ENCODE assay signal across 9 cellular contexts in the genomic region with DNA sequence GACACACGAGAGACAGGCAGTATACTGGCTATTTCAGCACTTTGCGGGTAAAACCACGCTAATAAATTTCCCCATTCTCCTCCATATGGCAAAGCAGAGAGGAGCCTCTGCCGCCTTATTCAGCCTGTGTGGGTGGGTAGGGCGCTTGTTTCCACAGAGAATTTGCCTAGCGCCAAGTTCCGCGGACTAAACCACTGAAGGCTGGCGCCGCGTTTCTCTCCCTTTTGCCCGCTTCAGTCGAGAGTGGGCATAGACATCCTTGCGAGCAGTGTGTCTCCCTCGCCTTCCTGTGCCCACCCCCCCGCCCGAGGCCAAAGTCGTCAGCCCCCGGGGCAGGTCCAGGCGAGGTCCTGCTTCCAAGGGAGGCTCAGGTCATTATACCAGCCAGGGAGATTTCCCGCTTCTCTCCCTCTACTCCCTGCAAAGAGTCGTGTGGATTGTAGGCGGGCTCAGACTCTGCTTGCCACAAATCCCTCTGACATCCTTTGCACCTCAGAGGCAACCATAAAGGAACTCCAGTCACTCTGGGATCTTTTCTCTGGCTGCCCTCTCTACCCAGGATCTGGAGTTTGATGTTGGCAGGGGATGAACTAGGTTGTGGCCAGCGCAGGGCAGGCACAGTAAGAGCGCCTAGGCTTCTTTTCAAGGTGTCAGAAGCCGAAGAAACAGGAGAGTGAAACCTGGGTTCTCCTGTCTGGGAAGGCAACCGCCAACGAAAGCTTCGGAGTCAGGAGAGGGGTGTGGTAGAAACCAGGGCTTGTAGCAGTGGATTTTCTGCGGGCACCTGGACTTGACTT. TPM values are rescaled to one million over a fixed set of nuclear protein-coding genes. Genes with fewer than 3 reads are reported as not detected.
DNase-seq lines count a peak whose midpoint lies in the region; ATAC-seq and TF ChIP-seq lines count a peak whose summit lies in the region.
"Had no signal": no experiment of that assay in that cellular context is flagged by ENCODE, and none has a peak within 500 bp of the region (broad histone marks: within the 10 kb centered on the region; RNA-seq: fewer than 3 reads in every experiment).

No MANE protein-coding gene starts in this region.

- H3K36me3 ChIP-seq in left lung (peaks cover 0 to 36% of the 10 kb centered on the region in 2 donors), smooth muscle cell (ENCODE audit: low read depth) (no peaks in the 10 kb centered on the region), colonic mucosa (no peaks in the 10 kb centered on the region), A673 (ENCODE audit: insufficient read depth, low read length, poor library complexity, severe bottlenecking) (no peaks in the 10 kb centered on the region)

- H3K4me1 ChIP-seq in left lung, result peaks cover 0 to 49% of the 10 kb centered on the region in 2 donors
- H3K4me1 ChIP-seq in smooth muscle cell (ENCODE audit: low read depth), result peaks cover 21% of the 10 kb centered on the region
- H3K4me1 ChIP-seq in colonic mucosa, result no peaks in the 10 kb centered on the region
- no peaks in the 10 kb centered on the region for H3K4me1 ChIP-seq in A673 (ENCODE audit: insufficient read depth, low read length, poor library complexity, severe bottlenecking)

- TF ChIP-seq CTCF in HFF-Myc (IDR thresholded peaks at IDR 0.05; ENCODE audit: low read depth, low read length, missing control alignments) (no peak), astrocyte of the cerebellum (IDR thresholded peaks at IDR 0.05; ENCODE audit: low read depth, low read length, missing control alignments) (no peak), left lung (IDR thresholded peaks at IDR 0.05) (no peak), smooth muscle cell (IDR thresholded peaks at IDR 0.05; ENCODE audit: borderline replicate concordance, insufficient read depth, poor library complexity, severe bottlenecking) (no peak), colonic mucosa (IDR thresholded peaks at IDR 0.05) (no peak), A673 (conservative IDR thresholded peaks at IDR 0.05; ENCODE audit: low read depth, low read length) (no peak)

- in situ Hi-C loops in astrocyte of the cerebellum (cut with HindIII; ENCODE audit: low sequenced_read_pairs), result loop anchor here (10.0 kb wide), 1 partner anchor 547 kb away; no protein-coding TSS in a partner anchor

- ATAC-seq in left lung, result peak; percentile 33
- ATAC-seq: T-cell had no signal

- H4K20me1 ChIP-seq in smooth muscle cell (ENCODE audit: low read depth), result no peaks in the 10 kb centered on the region

- no peaks in the 10 kb centered on the region for H3K79me2 ChIP-seq in smooth muscle cell (ENCODE audit: low read depth)

- H3K4me3 ChIP-seq in HFF-Myc (replicated peaks; ENCODE audit: low read depth, low read length), result peak overlapping the region; percentile 13
- H3K4me3 ChIP-seq in astrocyte of the cerebellum (ENCODE audit: low read depth, low read length), result peak overlapping the region; percentile 11
- H3K4me3 ChIP-seq in left lung, result no peak overlapping the region
- H3K4me3 ChIP-seq in smooth muscle cell, result peak overlapping the region; percentile 38
- no peak overlapping the region for H3K4me3 ChIP-seq in colonic mucosa
- H3K4me3 ChIP-seq in A673 (ENCODE audit: low read depth, low read length, poor library complexity, severe bottlenecking), result no peak overlapping the region

- DNase-seq in HFF-Myc (ENCODE audit: extremely low read depth, low read depth) (no peak), astrocyte of the cerebellum (ENCODE audit: low read depth) (no peak), left lung (no peak), smooth muscle cell (lab: John Stamatoyannopoulos, UW; ENCODE audit: unreplicated experiment) (no peak), colonic mucosa (no peak), A673 (ENCODE audit: low spot score) (no peak), hepatic stellate cell (ENCODE audit: low spot score) (no peak)
- DNase-seq: activated T-cell treated with anti-CD3 and anti-CD28 coated beads for 4 hours, T-cell had no signal

- POLR2A ChIA-PET in A673 (lab: Charles Lee; ENCODE audit: low non-redundant PET), result no interaction called here

- peak overlapping the region; percentile 85 for H3K4me2 ChIP-seq in smooth muscle cell

- CTCF ChIA-PET in A673 (lab: Charles Lee), result no interaction called here

- no peaks in the 10 kb centered on the region for H3F3A ChIP-seq in smooth muscle cell (ENCODE audit: low read depth)

- BruUV-seq in A673 (replicated peaks; lab: Mats Ljungman, UMichigan), result no TSS peak

- H3K9ac ChIP-seq in smooth muscle cell (ENCODE audit: low read depth), result no peak overlapping the region
- no peak overlapping the region for H3K9ac ChIP-seq in colonic mucosa (ENCODE audit: low read depth in 2 of 2, low read length in 2 of 2)

- intact Hi-C loops in left lung (cut with DNase I) (no loop called here), colonic mucosa (cut with DNase I) (no loop called here), A673 (cut with micrococcal nuclease; ENCODE audit: unreplicated experiment) (no loop called here)

- H3K27me3 ChIP-seq in left lung, result peaks cover 34 to 71% of the 10 kb centered on the region in 2 donors
- peaks cover 100% of the 10 kb centered on the region for H3K27me3 ChIP-seq in smooth muscle cell (ENCODE audit: low read depth)
- H3K27me3 ChIP-seq in colonic mucosa, result peaks cover 77% of the 10 kb centered on the region
- H3K27me3 ChIP-seq in A673 (replicated peaks; ENCODE audit: insufficient read depth, low read depth, low read length, poor library complexity), result peaks cover 55% of the 10 kb centered on the region

- H3K9me3 ChIP-seq in left lung (no peaks in the 10 kb centered on the region), smooth muscle cell (replicated peaks; ENCODE audit: low read depth) (no peaks in the 10 kb centered on the region), colonic mucosa (no peaks in the 10 kb centered on the region), A673 (ENCODE audit: low read depth, low read length, poor library complexity, severe bottlenecking) (no peaks in the 10 kb centered on the region)

- no peak overlapping the region for H2AFZ ChIP-seq in smooth muscle cell (ENCODE audit: low read depth)

- H3K27ac ChIP-seq in left lung, result no peak overlapping the region
- H3K27ac ChIP-seq in smooth muscle cell (ENCODE audit: low read depth), result no peak overlapping the region
- no peak overlapping the region for H3K27ac ChIP-seq in colonic mucosa
- H3K27ac ChIP-seq in A673 (ENCODE audit: low read depth, low read length, poor library complexity, severe bottlenecking), result no peak overlapping the region

- 5% methylated on average over 29 of the region's 30 CpGs for WGBS in smooth muscle cell (ENCODE audit: low lambda C conversion rate)

RNA-seq across cellular contexts. Expression of gene HLX, which starts 8.8 kb away (rescaled TPM):
- total RNA-seq in left lung (10 to 100 TPM; 15.4 to 22.6 TPM), smooth muscle cell (0.58 and 3.2 TPM in 2 replicates), colonic mucosa (1 to 10 TPM; 1.7 to 6.2 TPM), A673 (2021) (not detected in 2 replicates)
- polyA plus RNA-seq in smooth muscle cell, result 2.5 and 4.0 TPM in 2 replicates

Comparison
In these comparisons a context has a peak if more than half of its experiments do, and no peak if none do; other contexts are left out.
1. H3K4me3 ChIP-seq: peak in HFF-Myc (single experiment), astrocyte of the cerebellum (single experiment) and smooth muscle cell (single experiment); none in left lung (0 of 2), colonic mucosa (single experiment) and A673 (single experiment).